ENCODE assay signal across 17 cellular contexts in the genomic region with DNA sequence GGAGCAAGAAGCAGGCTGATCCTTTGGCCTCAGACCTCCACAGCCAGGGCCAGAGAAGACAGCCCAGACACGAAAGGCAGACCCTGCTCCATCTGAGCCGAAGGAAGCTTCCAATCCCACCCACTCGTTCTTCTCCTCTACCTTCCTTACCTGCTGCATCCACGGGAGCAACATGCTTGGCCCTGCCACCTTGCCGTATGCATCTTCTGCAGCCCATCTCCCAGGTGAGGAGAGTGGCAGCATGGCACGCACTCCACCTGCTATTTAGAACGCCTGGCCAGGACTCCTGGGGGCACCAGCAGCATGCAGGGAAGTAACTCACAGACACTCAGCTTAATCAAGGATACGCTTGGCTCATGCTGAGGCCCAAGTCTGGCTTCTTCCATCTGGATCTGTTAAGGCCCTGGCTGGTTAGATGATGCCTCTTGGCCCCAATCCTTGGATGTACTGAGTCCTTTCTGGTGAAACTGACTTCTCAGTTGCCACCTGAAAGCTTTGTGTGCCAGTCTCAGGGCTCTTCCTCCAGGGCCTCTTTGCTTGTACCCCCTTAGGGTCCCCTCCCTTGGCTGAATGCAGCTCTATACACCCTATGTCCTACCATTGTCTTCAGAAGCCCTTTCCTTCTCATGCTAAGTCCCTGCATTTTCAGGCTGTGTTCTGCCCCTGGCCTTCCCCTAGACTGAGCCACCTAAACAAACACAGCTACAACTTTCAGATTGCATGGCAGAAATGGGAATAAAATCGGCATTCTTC.
"Had no signal": no experiment of that assay in that cellular context is flagged by ENCODE, and none has a peak within 500 bp of the region (broad histone marks: within the 10 kb centered on the region; RNA-seq: fewer than 3 reads in every experiment).

No MANE protein-coding gene starts in this region.

- H3K27ac ChIP-seq: neutrophil, pancreas, right lobe of liver, skin epidermis, thyroid gland had no signal

- H3K27me3 ChIP-seq: pancreas, right lobe of liver, thyroid gland had no signal

- H3K9me3 ChIP-seq: neutrophil, pancreas, right lobe of liver, thyroid gland had no signal

- H3K4me1 ChIP-seq: pancreas, right lobe of liver, thyroid gland had no signal

- ATAC-seq: activated naive CD8-positive, alpha-beta T cell treated with anti-CD3 and anti-CD28 coated beads, Interleukin-2, amount 50 U/mL, for 24 hours; naive thymus-derived CD8-positive, alpha-beta T cell; pancreas; right lobe of liver had no signal

- H3K36me3 ChIP-seq: neutrophil, pancreas, right lobe of liver, thyroid gland had no signal

- H3K4me3 ChIP-seq: pancreas, right lobe of liver, skin epidermis, thyroid gland had no signal

- DNase-seq: activated B cell treated with CpG ODN at 0.5 μM for 24 hours; activated CD4-positive, alpha-beta memory T cell treated with anti-CD3 and anti-CD28 coated beads for 36 hours; activated CD4-positive, alpha-beta T cell treated with anti-CD3 and anti-CD28 coated beads for 4 hours; activated effector memory CD4-positive, alpha-beta T cell treated with anti-CD3 and anti-CD28 coated beads, Interleukin-2, amount 50 U/mL, for 16 hours; activated naive CD4-positive, alpha-beta T cell treated with anti-CD3 and anti-CD28 coated beads, Interleukin-2, amount 50 U/mL, for 16 hours; activated naive CD8-positive, alpha-beta T cell treated with anti-CD3 and anti-CD28 coated beads, Interleukin-2, amount 50 U/mL, for 24 hours; activated T-cell treated with anti-CD3 and anti-CD28 coated beads for 4 hours; foreskin fibroblast; kidney; naive thymus-derived CD8-positive, alpha-beta T cell; pancreas; stimulated activated CD4-positive, alpha-beta T cell treated with anti-CD3 and anti-CD28 coated beads, Interleukin-1b, Interleukin-23, amount 100 ng/mL, for 48 hours; T1000; thyroid gland had no signal
